ENCODE assay signal across 9 cellular contexts in genomic region chr4:105831189-105831588, GRCh38.
"Had no signal": no experiment of that assay in that cellular context is flagged by ENCODE, and none has a peak within 500 bp of the region (broad histone marks: within the 10 kb centered on the region; RNA-seq: fewer than 3 reads in every experiment).

No MANE protein-coding gene starts in this region.

- H3K4me3 ChIP-seq: GM23248, K562 had no signal

- H3K4me1 Mint-ChIP-seq: H9 had no signal

- H3K27ac ChIP-seq: GM23248, HL-60 had no signal

- DNase-seq: GM23248, H9, HCEC 1CT, IMR-90 had no signal

- H2AFZ ChIP-seq: GM23248 had no signal

- H3K4me3 Mint-ChIP-seq: H9 had no signal

- H3K9me3 Mint-ChIP-seq: H9 had no signal

- FAIRE-seq: H1, H54, HepG2, K562 had no signal

- ATAC-seq: HepG2, K562 had no signal
